32 cellular contexts compared by ENCODE assay signal in the genomic region with DNA sequence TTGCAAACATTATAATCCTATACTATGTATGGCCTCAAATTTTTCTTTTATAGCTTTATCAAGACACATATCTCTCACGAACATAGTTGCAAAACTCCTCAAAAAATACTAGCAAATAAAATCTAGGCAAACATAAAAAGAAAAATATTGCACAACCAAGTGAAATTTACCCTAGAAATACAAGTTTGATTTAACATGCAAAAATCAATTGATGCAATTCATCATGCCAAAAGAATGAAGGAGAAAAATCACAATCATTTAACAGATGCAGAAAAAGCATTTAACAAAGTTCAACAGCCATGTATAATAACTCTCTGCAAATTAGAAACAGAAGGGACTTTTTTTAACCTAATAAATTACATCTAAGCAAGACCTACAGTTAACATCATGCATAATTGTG. TPM values are rescaled to one million over a fixed set of nuclear protein-coding genes. Genes with fewer than 3 reads are reported as not detected.
"Had no signal": no experiment of that assay in that cellular context is flagged by ENCODE, and none has a peak within 500 bp of the region (broad histone marks: within the 10 kb centered on the region; RNA-seq: fewer than 3 reads in every experiment).

No MANE protein-coding gene starts in this region.

- H3K27me3 ChIP-seq: Peyer's patch had no signal

- ATAC-seq: activated naive CD4-positive, alpha-beta T cell treated with anti-CD3 and anti-CD28 coated beads, Interleukin-2, amount 50 U/mL, for 72 hours; activated T-cell treated with anti-CD3 and anti-CD28 coated beads, Interleukin-2, amount 50 U/mL, for 4 hours had no signal

- H3K4me3 ChIP-seq: Peyer's patch had no signal

- H3K27ac ChIP-seq: Peyer's patch, VCaP had no signal

- H3K4me1 ChIP-seq: Peyer's patch had no signal

- H3K36me3 ChIP-seq: Peyer's patch had no signal

- DNase-seq: activated B cell treated with CpG ODN at 0.5 μM for 24 hours; activated CD4-positive, alpha-beta memory T cell treated with anti-CD3 and anti-CD28 coated beads for 36 hours; activated CD4-positive, alpha-beta T cell treated with anti-CD3 and anti-CD28 coated beads for 4 hours; activated CD4-positive, alpha-beta T cell treated with anti-CD3 and anti-CD28 coated beads, Interleukin-2, amount 50 U/mL, for 1 hour; activated CD4-positive, CD25-positive, alpha-beta regulatory T cell treated with anti-CD3 and anti-CD28 coated beads, Interleukin-2, amount 50 U/mL, for 72 hours; activated CD8-positive, alpha-beta memory T cell treated with anti-CD3 and anti-CD28 coated beads, Interleukin-2, amount 50 U/mL, for 4 hours; activated gamma-delta T cell treated with Interleukin-2 at 50 U/mL for 16 hours; activated naive CD4-positive, alpha-beta T cell treated with anti-CD3 and anti-CD28 coated beads for 36 hours; activated T-cell treated with anti-CD3 and anti-CD28 coated beads for 4 hours; activated T-cell treated with anti-CD3 and anti-CD28 coated beads, Interleukin-2, amount 50 U/mL, for 4 hours; anterior cingulate cortex; central memory CD4-positive, alpha-beta T cell; NCI-H1048; NCI-H1105 treated with DMSO at 0.1 percent for 48 hours; NCI-H1436; NCI-H1694; NCI-H1930; NCI-H2081 treated with DMSO at 0.1 percent for 48 hours; NCI-H226; NCI-H446 treated with DMSO at 0.1 percent for 48 hours; NCI-H524; NCI-H69; Peyer's patch; RPMI8226; SIG-M5; SW 1271; T-helper 1 cell; T-helper 2 cell; T-helper 9 cell had no signal

RNA-seq across cellular contexts. Expression of a gene that starts 33.3 kb away (rescaled TPM):
- total RNA-seq: activated B cell treated with CpG ODN at 0.5 μM for 24 hours; activated CD4-positive, alpha-beta memory T cell treated with anti-CD3 and anti-CD28 coated beads for 36 hours; activated naive CD4-positive, alpha-beta T cell treated with anti-CD3 and anti-CD28 coated beads for 36 hours; activated naive CD4-positive, alpha-beta T cell treated with anti-CD3 and anti-CD28 coated beads, Interleukin-2, amount 50 U/mL, for 72 hours; activated T-cell treated with anti-CD3 and anti-CD28 coated beads, Interleukin-2, amount 50 U/mL, for 4 hours; activated T-helper 1 cell treated with anti-CD3 and anti-CD28 coated beads, Interleukin-12 subunit alpha, Interleukin-12 subunit beta, Interleukin-2, Interleukin-4 antibody, amounts not matched to agents 30 ng/mL and 10 ng/mL and 1 ng/mL, durations not matched to agents 14 hours and 24 hours and 36 hours; Peyer's patch had no signal
